ENCODE assay signal across 9 cellular contexts in genomic region chr13:68304287-68304893, GRCh38.
DNase-seq lines count a peak whose midpoint lies in the region; FAIRE-seq and TF ChIP-seq lines count a peak whose summit lies in the region.
"Had no signal": no experiment of that assay in that cellular context is flagged by ENCODE, and none has a peak within 500 bp of the region (broad histone marks: within the 10 kb centered on the region; RNA-seq: fewer than 3 reads in every experiment).

No MANE protein-coding gene starts in this region.

- DNase-seq in A172 (ENCODE audit: low spot score) (peak; percentile 44), GM18507 (ENCODE audit: extremely low spot score, insufficient read length, low read depth) (peak; percentile 1), HPDE6-E6E7 (ENCODE audit: extremely low spot score) (peak; percentile 19), kidney tubule cell (ENCODE audit: low spot score) (peak; percentile 33), HK-2 (ENCODE audit: unreplicated experiment) (no peak), mesenteric fat pad (ENCODE audit: low spot score) (no peak)
- no peak for DNase-seq in stimulated activated CD8-positive, alpha-beta memory T cell treated with anti-CD3 and anti-CD28 coated beads, Interleukin-4, amount 100 ng/mL, for 48 hours
- DNase-seq: stimulated activated naive B cell treated with anti-CD40 and anti-IgM and Interleukin-4, amounts not matched to agents 10 μg/mL and 1 μg/mL and 100 μg/mL, for 72 hours had no signal

- peak overlapping the region; percentile 94 for H2AFZ ChIP-seq in SU-DHL-6 (ENCODE audit: low read depth, low read length, severe bottlenecking)

- H4K20me1 ChIP-seq in SU-DHL-6 (ENCODE audit: low read depth, low read length): no peaks in the 10 kb centered on the region

- H3K9me3 ChIP-seq in SU-DHL-6 (ENCODE audit: insufficient read depth, low read length): no peaks in the 10 kb centered on the region

- FAIRE-seq in GM18507 (lab: Jason Lieb, UNC): peak; percentile 51

- no peaks in the 10 kb centered on the region for H3K36me3 ChIP-seq in SU-DHL-6 (ENCODE audit: low read length)

- no peak overlapping the region for H3K9ac ChIP-seq in SU-DHL-6 (ENCODE audit: low read length)

- no peak overlapping the region for H3K4me3 ChIP-seq in SU-DHL-6 (ENCODE audit: insufficient read depth, low read length, poor library complexity, severe bottlenecking)

- peak; percentile 39 for TF ChIP-seq CTCF in SU-DHL-6 (IDR thresholded peaks at IDR 0.05; ENCODE audit: insufficient read depth, low read length, poor library complexity, severe bottlenecking)

- no peaks in the 10 kb centered on the region for H3K27me3 ChIP-seq in SU-DHL-6 (ENCODE audit: low read length)

- no peaks in the 10 kb centered on the region for H3F3A ChIP-seq in SU-DHL-6 (ENCODE audit: insufficient read depth)

- H3K27ac ChIP-seq in SU-DHL-6 (ENCODE audit: low read depth, low read length): no peak overlapping the region

- no peaks in the 10 kb centered on the region for H3K79me2 ChIP-seq in SU-DHL-6 (ENCODE audit: insufficient read depth, low read length)

- H3K4me2 ChIP-seq in SU-DHL-6 (ENCODE audit: low read depth, low read length, poor library complexity, severe bottlenecking): no peak overlapping the region

- no peaks in the 10 kb centered on the region for H3K9me2 ChIP-seq in SU-DHL-6 (replicated peaks; ENCODE audit: insufficient read depth, low read length)

Comparison
In these comparisons a context has a peak if more than half of its experiments do, and no peak if none do; other contexts are left out.
1. DNase-seq: peak in A172 (single experiment), GM18507 (single experiment), HPDE6-E6E7 (single experiment) and kidney tubule cell (single experiment); none in HK-2 (single experiment), mesenteric fat pad (single experiment) and stimulated activated CD8-positive, alpha-beta memory T cell treated with anti-CD3 and anti-CD28 coated beads, Interleukin-4, amount 100 ng/mL, for 48 hours (single experiment).